In the genomic region with DNA sequence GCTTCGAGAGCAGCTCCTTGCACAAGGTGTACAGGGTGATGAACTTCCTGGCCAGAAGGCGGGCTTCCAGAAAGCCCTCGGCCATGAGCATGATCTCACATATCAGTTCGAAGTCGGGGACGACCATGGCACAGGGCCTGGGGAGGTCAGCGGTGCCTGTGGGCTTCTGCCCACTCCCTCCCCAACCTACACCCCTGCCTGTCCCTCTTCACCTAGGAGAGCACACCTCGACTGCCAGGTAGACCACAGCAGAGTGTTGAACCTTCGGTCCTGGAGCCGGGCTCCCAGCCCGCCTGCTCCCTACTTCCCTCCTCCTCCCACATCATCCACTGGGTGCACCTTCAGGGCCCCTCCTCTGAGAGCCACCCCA, we compare ENCODE assay signal across 17 cellular contexts.
A peak's percentile ranks its signal among the peaks of the same experiment; 100 is the strongest.
DNase-seq lines count a peak whose midpoint lies in the region; ATAC-seq and TF ChIP-seq lines count a peak whose summit lies in the region.
"Had no signal": no experiment of that assay in that cellular context is flagged by ENCODE, and none has a peak within 500 bp of the region (broad histone marks: within the 10 kb centered on the region; RNA-seq: fewer than 3 reads in every experiment).

No MANE protein-coding gene starts in this region.

- H3K27ac Mint-ChIP-seq in neural progenitor cell: peak overlapping the region; percentile 72
- H3K27ac Mint-ChIP-seq: CD8-positive, alpha-beta T cell had no signal

- no peaks in the 10 kb centered on the region for H3K36me3 Mint-ChIP-seq in neural progenitor cell
- H3K36me3 Mint-ChIP-seq: CD8-positive, alpha-beta T cell had no signal

- ATAC-seq in aorta (ENCODE audit: low FRiP score) (no peak), HG02759 (IDR thresholded peaks at IDR 0.05; ENCODE audit: unreplicated experiment) (no peak), GM19452 (IDR thresholded peaks at IDR 0.05; ENCODE audit: unreplicated experiment) (no peak)
- ATAC-seq: CD8-positive, alpha-beta T cell had no signal

- H3K36me3 ChIP-seq in neural progenitor cell: no peaks in the 10 kb centered on the region
- H3K36me3 ChIP-seq in spleen: no peaks in the 10 kb centered on the region
- no peaks in the 10 kb centered on the region for H3K36me3 ChIP-seq in aorta (ENCODE audit: control insufficient read depth in 1 of 2, insufficient read depth in 2 of 2, low read length in 1 of 2)

- no peak overlapping the region for H2AFZ ChIP-seq in neural progenitor cell (replicated peaks)
- H2AFZ ChIP-seq: GM23248 had no signal

- H3K4me3 ChIP-seq in dorsolateral prefrontal cortex (no peak overlapping the region), neural progenitor cell (no peak overlapping the region), spleen (no peak overlapping the region), aorta (ENCODE audit: low read length in 2 of 2) (no peak overlapping the region)
- H3K4me3 ChIP-seq: GM23248 had no signal

- no peaks in the 10 kb centered on the region for H4K20me1 ChIP-seq in neural progenitor cell (ENCODE audit: low read depth)

- no peaks in the 10 kb centered on the region for H3F3A ChIP-seq in neural progenitor cell (ENCODE audit: low read depth)

- no peaks in the 10 kb centered on the region for H3K79me2 ChIP-seq in neural progenitor cell (ENCODE audit: low read depth)

- H3K4me1 Mint-ChIP-seq in neural progenitor cell: peaks cover 7% of the 10 kb centered on the region

- no peak for TF ChIP-seq POLR2A in spleen (IDR thresholded peaks at IDR 0.05)

- H3K27ac ChIP-seq in dorsolateral prefrontal cortex (peak overlapping the region in 33 of 59 donors; percentile 3 to 94 (median 84)), neural progenitor cell (no peak overlapping the region), spleen (no peak overlapping the region), aorta (ENCODE audit: low read depth in 1 of 2, low read length in 2 of 2) (no peak overlapping the region)
- H3K27ac ChIP-seq: GM23248 had no signal

- no peak for DNase-seq in dorsolateral prefrontal cortex
- DNase-seq in neural progenitor cell (ENCODE audit: low spot score): no peak
- DNase-seq in spleen: peak; percentile 38
- DNase-seq in aorta: peak; percentile 44 to 45
- no peak for DNase-seq in GM03348 (ENCODE audit: low spot score)
- no peak for DNase-seq in GF-D8 (lab: John Stamatoyannopoulos, UW)
- DNase-seq: C1 segment of cervical spinal cord; Caco-2; CD8-positive, alpha-beta T cell; DMS79; EL; GDM1; GM23248; H7; HCEC 1CT had no signal

- no peak overlapping the region for H3K4me3 Mint-ChIP-seq in neural progenitor cell
- H3K4me3 Mint-ChIP-seq: CD8-positive, alpha-beta T cell had no signal

- intact Hi-C loops in dorsolateral prefrontal cortex (cut with DNase I): loop anchor here (5.0 to 10.0 kb wide), 3 partner anchors 252 to 302 kb away; no protein-coding TSS in a partner anchor
- intact Hi-C loops in spleen (cut with DNase I; ENCODE audit: low total_unique reads): loop anchor here (5.0 kb wide), 1 partner anchor 302 kb away; no protein-coding TSS in a partner anchor
- intact Hi-C loops in aorta (cut with DNase I): loop anchor here (5.0 to 10.0 kb wide), 3 partner anchors 212 to 252 kb away; no protein-coding TSS in a partner anchor

- H3K9me3 ChIP-seq in neural progenitor cell (ENCODE audit: low read depth) (no peaks in the 10 kb centered on the region), spleen (no peaks in the 10 kb centered on the region), aorta (ENCODE audit: control insufficient read depth, low read length) (no peaks in the 10 kb centered on the region)
- H3K9me3 ChIP-seq: Caco-2 had no signal

- no peak overlapping the region for H3K4me2 ChIP-seq in neural progenitor cell

- no peaks in the 10 kb centered on the region for H3K9me3 Mint-ChIP-seq in neural progenitor cell
- H3K9me3 Mint-ChIP-seq: CD8-positive, alpha-beta T cell had no signal

- TF ChIP-seq CTCF in dorsolateral prefrontal cortex (IDR thresholded peaks at IDR 0.05 in 54 of 56, conservative IDR thresholded peaks at IDR 0.05 in 2 of 56; ENCODE audit: low read depth in 1 of 56, partially characterized antibody in 56 of 56) (no peak), neural progenitor cell (IDR thresholded peaks at IDR 0.05) (no peak), spleen (IDR thresholded peaks at IDR 0.05 in 8 of 11, conservative IDR thresholded peaks at IDR 0.05 in 3 of 11) (no peak)

- H3K4me1 ChIP-seq in neural progenitor cell (no peaks in the 10 kb centered on the region), spleen (peaks cover 0 to 16% (median 4%) of the 10 kb centered on the region in 6 donors), aorta (ENCODE audit: control insufficient read depth in 1 of 2, insufficient read depth in 2 of 2, low read length in 2 of 2) (no peaks in the 10 kb centered on the region)
- H3K4me1 ChIP-seq: Caco-2 had no signal

- H3K27me3 Mint-ChIP-seq in neural progenitor cell (ENCODE audit: insufficient read depth, low read depth): peaks cover 6% of the 10 kb centered on the region

- no peaks in the 10 kb centered on the region for H3K27me3 ChIP-seq in dorsolateral prefrontal cortex
- peaks cover 3% of the 10 kb centered on the region for H3K27me3 ChIP-seq in neural progenitor cell
- H3K27me3 ChIP-seq in spleen (replicated peaks in 1 of 7): peaks cover 0 to 19% (median 0%) of the 10 kb centered on the region in 7 donors
- H3K27me3 ChIP-seq in aorta (ENCODE audit: control insufficient read depth in 1 of 2, insufficient read depth in 2 of 2, low read length in 1 of 2): no peaks in the 10 kb centered on the region

- WGBS in spleen, 5 donors: 78 to 87% (median 85%) methylated on average over 4 to 11 of the region's 11 CpGs
- WGBS in aorta, 2 donors: 79 to 89% methylated on average over 11 of the region's 11 CpGs

- H3K9ac ChIP-seq in neural progenitor cell: no peak overlapping the region
- H3K9ac ChIP-seq: GM23248 had no signal

Comparison
In these comparisons a context has a peak if more than half of its experiments do, and no peak if none do; other contexts are left out.
1. DNase-seq: peak in spleen (single experiment) and aorta (2 of 2); none in dorsolateral prefrontal cortex (0 of 10), neural progenitor cell (single experiment), GM03348 (single experiment) and GF-D8 (single experiment).
2. H3K27ac ChIP-seq: peak in dorsolateral prefrontal cortex (33 of 59); none in neural progenitor cell (single experiment), spleen (0 of 8) and aorta (0 of 2).